In genomic region chr1:11602424-11602823, GRCh38 we compare ENCODE assay signal across 22 cellular contexts.
"Had no signal": no experiment of that assay in that cellular context is flagged by ENCODE, and none has a peak within 500 bp of the region (broad histone marks: within the 10 kb centered on the region; RNA-seq: fewer than 3 reads in every experiment).

No MANE protein-coding gene starts in this region.

- H3K4me3 Mint-ChIP-seq: mesothelial cell of epicardium; naive B cell; natural killer cell treated with Interleukin-12 subunit alpha and Interleukin-12 subunit beta and Interleukin-15 and Interleukin-18, amount 100 ng/mL, for 72 hours; neural crest cell; stimulated activated memory B cell treated with anti-CD40 and anti-IgM and Interleukin-4, amounts not matched to agents 10 μg/mL and 1 μg/mL and 100 μg/mL, for 72 hours had no signal

- DNase-seq: cortex of kidney; effector CD4-positive, alpha-beta T cell; head of caudate nucleus; left cardiac atrium; left lung; mesenchymal stem cell; mucosa of descending colon; naive B cell; nucleus accumbens; psoas muscle; right cardiac atrium; sigmoid colon; stimulated activated CD4-positive, alpha-beta T cell treated with anti-CD3 and anti-CD28 coated beads, Interleukin-4, amount 100 ng/mL, for 4 hours; stimulated activated naive CD8-positive, alpha-beta T cell treated with anti-CD3 and anti-CD28 coated beads, Interleukin-15, Interleukin-2, amounts not matched to agents 100 U/mL and 50 U/mL, for 24 hours; transverse colon; upper lobe of right lung; uterus had no signal

- H3K27ac ChIP-seq: left lung, psoas muscle, sigmoid colon, suprapubic skin, transverse colon, upper lobe of right lung, uterus had no signal

- H3K9me3 Mint-ChIP-seq: natural killer cell treated with Interleukin-12 subunit alpha and Interleukin-12 subunit beta and Interleukin-15 and Interleukin-18, amount 100 ng/mL, for 72 hours; stimulated activated memory B cell treated with anti-CD40 and anti-IgM and Interleukin-4, amounts not matched to agents 10 μg/mL and 1 μg/mL and 100 μg/mL, for 72 hours had no signal

- H3K36me3 Mint-ChIP-seq: mesothelial cell of epicardium; naive B cell; natural killer cell treated with Interleukin-12 subunit alpha and Interleukin-12 subunit beta and Interleukin-15 and Interleukin-18, amount 100 ng/mL, for 72 hours; stimulated activated memory B cell treated with anti-CD40 and anti-IgM and Interleukin-4, amounts not matched to agents 10 μg/mL and 1 μg/mL and 100 μg/mL, for 72 hours had no signal

- H3K27me3 ChIP-seq: uterus had no signal

- H3K4me1 Mint-ChIP-seq: mesothelial cell of epicardium; naive B cell; neural crest cell; stimulated activated memory B cell treated with anti-CD40 and anti-IgM and Interleukin-4, amounts not matched to agents 10 μg/mL and 1 μg/mL and 100 μg/mL, for 72 hours had no signal

- H3K4me1 ChIP-seq: left lung, psoas muscle, sigmoid colon, suprapubic skin, transverse colon, upper lobe of right lung, uterus had no signal

- ATAC-seq: left cardiac atrium; left lung; mucosa of descending colon; natural killer cell treated with Interleukin-12 subunit alpha and Interleukin-12 subunit beta and Interleukin-15 and Interleukin-18, amount 100 ng/mL, for 72 hours; psoas muscle; right cardiac atrium; stimulated activated memory B cell treated with anti-CD40 and anti-IgM and Interleukin-4, amounts not matched to agents 10 μg/mL and 1 μg/mL and 100 μg/mL, for 72 hours; stimulated activated naive CD8-positive, alpha-beta T cell treated with anti-CD3 and anti-CD28 coated beads, Interleukin-15, Interleukin-2, amounts not matched to agents 100 U/mL and 50 U/mL, for 24 hours; upper lobe of right lung had no signal

- H3K9me3 ChIP-seq: left lung, mucosa of descending colon, psoas muscle, suprapubic skin, transverse colon, upper lobe of right lung, uterus had no signal

- H3K27ac Mint-ChIP-seq: mesothelial cell of epicardium; naive B cell; natural killer cell treated with Interleukin-12 subunit alpha and Interleukin-12 subunit beta and Interleukin-15 and Interleukin-18, amount 100 ng/mL, for 72 hours; stimulated activated memory B cell treated with anti-CD40 and anti-IgM and Interleukin-4, amounts not matched to agents 10 μg/mL and 1 μg/mL and 100 μg/mL, for 72 hours had no signal
